10 cellular contexts compared by ENCODE assay signal in genomic region chr2:85135066-85135914, GRCh38. TPM values are rescaled to one million over a fixed set of nuclear protein-coding genes. Genes with fewer than 3 reads are reported as not detected.
A peak's percentile ranks its signal among the peaks of the same experiment; 100 is the strongest.
DNase-seq lines count a peak whose midpoint lies in the region; ATAC-seq and TF ChIP-seq lines count a peak whose summit lies in the region.
"Had no signal": no experiment of that assay in that cellular context is flagged by ENCODE, and none has a peak within 500 bp of the region (broad histone marks: within the 10 kb centered on the region; RNA-seq: fewer than 3 reads in every experiment).

No MANE protein-coding gene starts in this region.

- in situ Hi-C loops in HAP-1 (cut with MboI; ENCODE audit: low sequenced_read_pairs) (no loop called here), brain microvascular endothelial cell (cut with HindIII; ENCODE audit: low pct_ligation_motif_present, low sequenced_read_pairs) (no loop called here)

- peaks cover 8% of the 10 kb centered on the region for H3K4me1 Mint-ChIP-seq in activated T-helper 1 cell treated with anti-CD3 and anti-CD28 coated beads, Interleukin-12 subunit alpha, Interleukin-12 subunit beta, Interleukin-2, Interleukin-4 antibody, amounts not matched to agents 30 ng/mL and 10 ng/mL and 1 ng/mL, durations not matched to agents 14 hours and 24 hours and 36 hours (ENCODE audit: low read depth)
- H3K4me1 Mint-ChIP-seq: central memory CD8-positive, alpha-beta T cell had no signal

- no peak overlapping the region for H3K27ac Mint-ChIP-seq in activated T-helper 1 cell treated with anti-CD3 and anti-CD28 coated beads, Interleukin-12 subunit alpha, Interleukin-12 subunit beta, Interleukin-2, Interleukin-4 antibody, amounts not matched to agents 30 ng/mL and 10 ng/mL and 1 ng/mL, durations not matched to agents 14 hours and 24 hours and 36 hours

- H3K4me3 ChIP-seq in HAP-1 = peak overlapping the region; percentile 85
- H3K4me3 ChIP-seq in brain microvascular endothelial cell (ENCODE audit: low read depth, low read length) = peak overlapping the region; percentile 73
- peak overlapping the region; percentile 84 for H3K4me3 ChIP-seq in skeletal muscle satellite cell (ENCODE audit: low read length)

- no peak for ATAC-seq in HG02642 (IDR thresholded peaks at IDR 0.05; ENCODE audit: poor library complexity, unreplicated experiment)
- no peak for ATAC-seq in GM21619 (IDR thresholded peaks at IDR 0.05; ENCODE audit: unreplicated experiment)

- no peak overlapping the region for H3K27ac ChIP-seq in brain microvascular endothelial cell

- no peaks in the 10 kb centered on the region for H3K27me3 ChIP-seq in HAP-1 (ENCODE audit: low read depth)
- H3K27me3 ChIP-seq in brain microvascular endothelial cell (replicated peaks) = no peaks in the 10 kb centered on the region
- no peaks in the 10 kb centered on the region for H3K27me3 ChIP-seq in skeletal muscle satellite cell (ENCODE audit: control insufficient read depth, insufficient read depth, low read length)

- no peak overlapping the region for H3K9ac ChIP-seq in skeletal muscle satellite cell (ENCODE audit: low read depth, low read length)

- peak overlapping the region; percentile 82 for H3K4me2 ChIP-seq in skeletal muscle satellite cell (ENCODE audit: low read length)

- intact Hi-C loops in activated T-helper 1 cell treated with anti-CD3 and anti-CD28 coated beads, Interleukin-12 subunit alpha, Interleukin-12 subunit beta, Interleukin-2, Interleukin-4 antibody, amounts not matched to agents 30 ng/mL and 10 ng/mL and 1 ng/mL, durations not matched to agents 14 hours and 24 hours and 36 hours (cut with micrococcal nuclease) = no loop called here

- DNase-seq in HAP-1 (ENCODE audit: low spot score in 2 of 2) (peak; percentile 65 to 74), brain microvascular endothelial cell (no peak), iPS-NIHi11 (ENCODE audit: low spot score) (peak; percentile 79), NCI-H2171 treated with DMSO at 0.1 percent for 48 hours (lab: John Stamatoyannopoulos, UW) (no peak)
- DNase-seq in activated T-helper 1 cell treated with anti-CD3 and anti-CD28 coated beads, Interleukin-12 subunit alpha, Interleukin-12 subunit beta, Interleukin-2, Interleukin-4 antibody, amounts not matched to agents 30 ng/mL and 10 ng/mL and 1 ng/mL, durations not matched to agents 14 hours and 24 hours and 36 hours (ENCODE audit: low spot score) = no peak
- DNase-seq: activated CD4-positive, alpha-beta T cell treated with anti-CD3 and anti-CD28 coated beads, Interleukin-2, amount 50 U/mL, for 4 hours had no signal

- peaks cover 71% of the 10 kb centered on the region for H3K27me3 Mint-ChIP-seq in activated T-helper 1 cell treated with anti-CD3 and anti-CD28 coated beads, Interleukin-12 subunit alpha, Interleukin-12 subunit beta, Interleukin-2, Interleukin-4 antibody, amounts not matched to agents 30 ng/mL and 10 ng/mL and 1 ng/mL, durations not matched to agents 14 hours and 24 hours and 36 hours (ENCODE audit: insufficient read depth)

- H3K9me3 Mint-ChIP-seq in activated T-helper 1 cell treated with anti-CD3 and anti-CD28 coated beads, Interleukin-12 subunit alpha, Interleukin-12 subunit beta, Interleukin-2, Interleukin-4 antibody, amounts not matched to agents 30 ng/mL and 10 ng/mL and 1 ng/mL, durations not matched to agents 14 hours and 24 hours and 36 hours = no peaks in the 10 kb centered on the region
- H3K9me3 Mint-ChIP-seq: central memory CD8-positive, alpha-beta T cell had no signal

- peaks cover 20% of the 10 kb centered on the region for H3K36me3 ChIP-seq in HAP-1 (replicated peaks)
- H3K36me3 ChIP-seq in brain microvascular endothelial cell (replicated peaks) = no peaks in the 10 kb centered on the region
- H3K36me3 ChIP-seq in skeletal muscle satellite cell (ENCODE audit: insufficient read depth, low read length) = no peaks in the 10 kb centered on the region

- H3K4me1 ChIP-seq in HAP-1 (peaks cover 18% of the 10 kb centered on the region), skeletal muscle satellite cell (ENCODE audit: control insufficient read depth, insufficient read depth, low read length) (peaks cover 11% of the 10 kb centered on the region)

- H3K9me3 ChIP-seq in HAP-1 (no peaks in the 10 kb centered on the region), skeletal muscle satellite cell (replicated peaks; ENCODE audit: low read length) (no peaks in the 10 kb centered on the region)

- no peaks in the 10 kb centered on the region for H3K36me3 Mint-ChIP-seq in activated T-helper 1 cell treated with anti-CD3 and anti-CD28 coated beads, Interleukin-12 subunit alpha, Interleukin-12 subunit beta, Interleukin-2, Interleukin-4 antibody, amounts not matched to agents 30 ng/mL and 10 ng/mL and 1 ng/mL, durations not matched to agents 14 hours and 24 hours and 36 hours (ENCODE audit: low read depth)

- no peak overlapping the region for H3K4me3 Mint-ChIP-seq in activated T-helper 1 cell treated with anti-CD3 and anti-CD28 coated beads, Interleukin-12 subunit alpha, Interleukin-12 subunit beta, Interleukin-2, Interleukin-4 antibody, amounts not matched to agents 30 ng/mL and 10 ng/mL and 1 ng/mL, durations not matched to agents 14 hours and 24 hours and 36 hours

- TF ChIP-seq CTCF in brain microvascular endothelial cell (IDR thresholded peaks at IDR 0.05; ENCODE audit: low read depth, low read length, missing control alignments) = no peak

RNA-seq across cellular contexts. Expression of gene TCF7L1, which starts 2.1 kb away (rescaled TPM):
- not detected in 2 replicates for total RNA-seq in skeletal muscle satellite cell (2012; rRNA removed)
- total RNA-seq in activated T-helper 1 cell treated with anti-CD3 and anti-CD28 coated beads, Interleukin-12 subunit alpha, Interleukin-12 subunit beta, Interleukin-2, Interleukin-4 antibody, amounts not matched to agents 30 ng/mL and 10 ng/mL and 1 ng/mL, durations not matched to agents 14 hours and 24 hours and 36 hours = not detected in 2 replicates

Comparison
In these comparisons a context has a peak if more than half of its experiments do, and no peak if none do; other contexts are left out.
1. DNase-seq: peak in HAP-1 (2 of 2) and iPS-NIHi11 (single experiment); none in brain microvascular endothelial cell (single experiment), activated T-helper 1 cell treated with anti-CD3 and anti-CD28 coated beads, Interleukin-12 subunit alpha, Interleukin-12 subunit beta, Interleukin-2, Interleukin-4 antibody, amounts not matched to agents 30 ng/mL and 10 ng/mL and 1 ng/mL, durations not matched to agents 14 hours and 24 hours and 36 hours (single experiment) and NCI-H2171 treated with DMSO at 0.1 percent for 48 hours (single experiment).
2. Peak in every context shown above with its lines, with median percentiles within 50 percentile points of each other: H3K4me3 ChIP-seq.